ENCODE assay signal across 8 cellular contexts in genomic region chr7:150404785-150405583, GRCh38. TPM values are rescaled to one million over a fixed set of nuclear protein-coding genes. Genes with fewer than 3 reads are reported as not detected.
DNase-seq lines count a peak whose midpoint lies in the region; ATAC-seq, FAIRE-seq and TF ChIP-seq lines count a peak whose summit lies in the region.

No MANE protein-coding gene starts in this region.

- peaks cover 37% of the 10 kb centered on the region for H3K27me3 Mint-ChIP-seq in GM23338 (ENCODE audit: insufficient read depth, low read depth, poor library complexity)
- no peaks in the 10 kb centered on the region for H3K27me3 Mint-ChIP-seq in activated naive CD8-positive, alpha-beta T cell treated with anti-CD3 and anti-CD28 coated beads, Interleukin-2, amount 10 ng/mL, durations not matched to agents 7 days and 5 days

- WGBS in pancreas, 2 donors, result 1 to 2% methylated on average over 76 to 86 of the region's 86 CpGs
- WGBS in thymus, result under 1% methylated on average over 86 of the region's 86 CpGs

- peaks cover 71% of the 10 kb centered on the region for H3K4me1 Mint-ChIP-seq in GM23338
- H3K4me1 Mint-ChIP-seq in activated naive CD8-positive, alpha-beta T cell treated with anti-CD3 and anti-CD28 coated beads, Interleukin-2, amount 10 ng/mL, durations not matched to agents 7 days and 5 days, result peaks cover 28% of the 10 kb centered on the region

- H3K27me3 ChIP-seq in GM23338 (ENCODE audit: insufficient read depth) (no peaks in the 10 kb centered on the region), pancreas (no peaks in the 10 kb centered on the region), thymus (ENCODE audit: control insufficient read depth, insufficient read depth) (no peaks in the 10 kb centered on the region)

- TF ChIP-seq CTCF in GM23338 (conservative IDR thresholded peaks at IDR 0.05; ENCODE audit: low read depth in 2 of 2), result peak in 1 of 2 experiments; percentile 3; a peak in 1 of 4 replicates
- peak; percentile 35; the same call in 1 of the 2 replicates for TF ChIP-seq CTCF in LNCAP (IDR thresholded peaks at IDR 0.05)
- TF ChIP-seq CTCF in pancreas (IDR thresholded peaks at IDR 0.05), result no peak

- H3K36me3 Mint-ChIP-seq in GM23338 (ENCODE audit: low read depth), result peaks cover 30% of the 10 kb centered on the region
- H3K36me3 Mint-ChIP-seq in activated naive CD8-positive, alpha-beta T cell treated with anti-CD3 and anti-CD28 coated beads, Interleukin-2, amount 10 ng/mL, durations not matched to agents 7 days and 5 days, result peaks cover 10% of the 10 kb centered on the region

- peak overlapping the region; percentile 69; the same call in 1 of the 2 replicates for H2AFZ ChIP-seq in GM23338

- H3K36me3 ChIP-seq in GM23338 (ENCODE audit: insufficient read depth) (0 out of 2 replicates have a peak, but pooled peaks cover 3% of the 10 kb centered on the region), SK-N-MC (ENCODE audit: insufficient read depth, low read length) (no peaks in the 10 kb centered on the region), pancreas (no peaks in the 10 kb centered on the region), thymus (ENCODE audit: control insufficient read depth, insufficient read depth) (peaks cover 19% of the 10 kb centered on the region)

- peak overlapping the region; percentile 99 for H3K27ac Mint-ChIP-seq in GM23338
- peak overlapping the region; percentile 98 for H3K27ac Mint-ChIP-seq in activated naive CD8-positive, alpha-beta T cell treated with anti-CD3 and anti-CD28 coated beads, Interleukin-2, amount 10 ng/mL, durations not matched to agents 7 days and 5 days

- no peak for FAIRE-seq in pancreas (lab: Jason Lieb, UNC)

- DNase-seq in GDM1 (lab: John Stamatoyannopoulos, UW), result peak; percentile 71
- DNase-seq in GM23338 (ENCODE audit: low spot score), result peak; percentile 93
- no peak for DNase-seq in SK-N-MC (ENCODE audit: low read depth, low spot score)
- DNase-seq in activated naive CD8-positive, alpha-beta T cell treated with anti-CD3 and anti-CD28 coated beads, Interleukin-2, amount 10 ng/mL, durations not matched to agents 7 days and 5 days, result peak; percentile 87
- DNase-seq in Right ventricle myocardium superior, result peak; percentile 94
- peak; percentile 89 to 95 (median 90) for DNase-seq in pancreas

- H3K9ac ChIP-seq in SK-N-MC (ENCODE audit: insufficient read length), result peak overlapping the region; percentile 74

- H3K27ac ChIP-seq in GM23338 (ENCODE audit: low read depth), result peak overlapping the region; percentile 99
- H3K27ac ChIP-seq in SK-N-MC, result no peak overlapping the region
- H3K27ac ChIP-seq in pancreas, result peak overlapping the region; percentile 86 to 96 (median 94)
- H3K27ac ChIP-seq in thymus (ENCODE audit: low read depth), result peak overlapping the region; percentile 92

- peak overlapping the region; percentile 95 for H3K4me2 ChIP-seq in GM23338

- no peaks in the 10 kb centered on the region for H3K9me2 ChIP-seq in GM23338 (ENCODE audit: insufficient read depth)

- H3K4me3 ChIP-seq in GM23338, result peak overlapping the region; percentile 75
- peak overlapping the region; percentile 83 for H3K4me3 ChIP-seq in SK-N-MC
- H3K4me3 ChIP-seq in pancreas, result peak overlapping the region; percentile 28 to 70 (median 59)
- H3K4me3 ChIP-seq in thymus (ENCODE audit: low read length), result peak overlapping the region; percentile 70

- intact Hi-C loops in Right ventricle myocardium superior (cut with DNase I) (no loop called here), pancreas (cut with DNase I) (no loop called here)

- H3F3A ChIP-seq in GM23338 (replicated peaks; ENCODE audit: low read depth), result peaks cover 51% of the 10 kb centered on the region

- H3K4me1 ChIP-seq in GM23338 (ENCODE audit: insufficient read depth), result peaks cover 55% of the 10 kb centered on the region
- H3K4me1 ChIP-seq in pancreas, result peaks cover 0 to 31% (median 28%) of the 10 kb centered on the region in 3 donors
- H3K4me1 ChIP-seq in thymus (ENCODE audit: control insufficient read depth, insufficient read depth, low read length), result peaks cover 15% of the 10 kb centered on the region

- ATAC-seq in GM23338 (peak; percentile 41), Right ventricle myocardium superior (ENCODE audit: poor library complexity) (peak; percentile 96), pancreas (peak; percentile 88 to 92 (median 90))
- ATAC-seq in activated naive CD8-positive, alpha-beta T cell treated with anti-CD3 and anti-CD28 coated beads, Interleukin-2, amount 10 ng/mL, durations not matched to agents 7 days and 5 days (ENCODE audit: low read depth), result peak; percentile 77

- H4K20me1 ChIP-seq in GM23338 (replicated peaks; ENCODE audit: insufficient read depth), result no peaks in the 10 kb centered on the region; the same call in 1 of the 2 replicates

- no peaks in the 10 kb centered on the region for H3K9me3 Mint-ChIP-seq in GM23338
- no peaks in the 10 kb centered on the region for H3K9me3 Mint-ChIP-seq in activated naive CD8-positive, alpha-beta T cell treated with anti-CD3 and anti-CD28 coated beads, Interleukin-2, amount 10 ng/mL, durations not matched to agents 7 days and 5 days

- H3K4me3 Mint-ChIP-seq in GM23338, result peak overlapping the region; percentile 81
- H3K4me3 Mint-ChIP-seq in activated naive CD8-positive, alpha-beta T cell treated with anti-CD3 and anti-CD28 coated beads, Interleukin-2, amount 10 ng/mL, durations not matched to agents 7 days and 5 days, result peak overlapping the region; percentile 98

- POLR2A ChIA-PET in activated naive CD8-positive, alpha-beta T cell treated with anti-CD3 and anti-CD28 coated beads, Interleukin-2, amount 10 ng/mL, durations not matched to agents 7 days and 5 days (lab: Charles Lee), result interaction anchor here (0.5 to 6.0 kb wide), 13 partner anchors 10 to 352 kb away, joined by 3 to 47 read pairs (median 4); partner anchors contain the start of genes ACTR3C, LRRC61 and REPIN1

- peaks cover 26% of the 10 kb centered on the region for H3K79me2 ChIP-seq in GM23338 (replicated peaks; ENCODE audit: insufficient read depth)

- no peaks in the 10 kb centered on the region for H3K9me3 ChIP-seq in SK-N-MC (ENCODE audit: low read depth, low read length)
- no peaks in the 10 kb centered on the region for H3K9me3 ChIP-seq in pancreas
- no peaks in the 10 kb centered on the region for H3K9me3 ChIP-seq in thymus (ENCODE audit: control insufficient read depth)

TF ChIP-seq in GM23338, 12 proteins besides CTCF, POLR2A, EP300 and RAD21:
- TF ChIP-seq CREB1 (CRISPR knock-in tag; IDR thresholded peaks at IDR 0.05; ENCODE audit: low read depth), result peak; percentile 66
- no peak for TF ChIP-seq EZH2phosphoT487 (IDR thresholded peaks at IDR 0.05; ENCODE audit: unreplicated experiment)
- no peak for TF ChIP-seq NANOG (IDR thresholded peaks at IDR 0.05; ENCODE audit: borderline replicate concordance)
- peak; percentile 55; the same call in 1 of the 2 replicates for TF ChIP-seq POLR2AphosphoS5 (IDR thresholded peaks at IDR 0.05; ENCODE audit: low read depth)

RNA-seq across cellular contexts. Expression of gene ZNF775, which starts 25.9 kb away (rescaled TPM):
- 35.2 and 38.2 TPM in 2 replicates for total RNA-seq in GM23338 (2014; rRNA removed; shearing (Covaris generic))
- 4.5 and 6.7 TPM in 2 replicates for polyA plus RNA-seq in GM23338 (2016; fragmentation: Nextera tagmentation; extraction: Ambion mirVana)
- total RNA-seq in activated naive CD8-positive, alpha-beta T cell treated with anti-CD3 and anti-CD28 coated beads, Interleukin-2, amount 10 ng/mL, durations not matched to agents 7 days and 5 days, result 1 to 10 TPM; 5.4 to 6.4 TPM
- 3.6 TPM for total RNA-seq in Right ventricle myocardium superior
- 1 to 10 TPM; 2.0 to 3.9 (median 2.8) TPM for total RNA-seq in pancreas
- polyA plus RNA-seq in pancreas, result 1 to 10 TPM; 3.2 to 7.4 TPM
- polyA plus RNA-seq in thymus, result 6.6 TPM

RNA-seq across cellular contexts. Expression of gene REPIN1, which starts 36.4 kb away (rescaled TPM):
- total RNA-seq in GM23338 (2014; rRNA removed; shearing (Covaris generic)), result 143 and 156 TPM in 2 replicates
- polyA plus RNA-seq in GM23338 (2016; fragmentation: Nextera tagmentation; extraction: Ambion mirVana) (29.2 and 29.8 TPM in 2 replicates), pancreas (10 to 100 TPM; 57.5 to 78.8 TPM), thymus (97.0 TPM)
- total RNA-seq in activated naive CD8-positive, alpha-beta T cell treated with anti-CD3 and anti-CD28 coated beads, Interleukin-2, amount 10 ng/mL, durations not matched to agents 7 days and 5 days, result 10 to 100 TPM; 53.4 to 57.5 TPM
- total RNA-seq in Right ventricle myocardium superior (116 TPM), pancreas (10 to 100 TPM; 48.1 to 76.3 (median 63.2) TPM)

RNA-seq across cellular contexts. Expression of gene GIMAP8, which starts 45.4 kb away (rescaled TPM):
- total RNA-seq in GM23338 (2014; rRNA removed; shearing (Covaris generic)), result not detected in 2 replicates
- polyA plus RNA-seq in GM23338 (2016; fragmentation: Nextera tagmentation; extraction: Ambion mirVana) (0.06 TPM in 1 of 2 replicates, not detected in the other), pancreas (1 to 10 TPM; 2.2 to 3.1 TPM), thymus (7.9 TPM)
- total RNA-seq in activated naive CD8-positive, alpha-beta T cell treated with anti-CD3 and anti-CD28 coated beads, Interleukin-2, amount 10 ng/mL, durations not matched to agents 7 days and 5 days, result 10 to 100 TPM; 29.2 to 31.0 TPM
- total RNA-seq in Right ventricle myocardium superior (14.4 TPM), pancreas (1 to 10 TPM in 5 of 6 donors, under 1 TPM in 1; 0.75 to 5.9 (median 1.8) TPM)

Comparison
In these comparisons a context has a peak if more than half of its experiments do, and no peak if none do; other contexts are left out.
1. ATAC-seq: peak in every context shown above with its lines; median percentile 96 in Right ventricle myocardium superior; 90 in pancreas; 77 in activated naive CD8-positive, alpha-beta T cell treated with anti-CD3 and anti-CD28 coated beads, Interleukin-2, amount 10 ng/mL, durations not matched to agents 7 days and 5 days; 41 in GM23338.